18 cellular contexts compared by ENCODE assay signal in genomic region chr20:49184691-49185070, GRCh38. TPM values are rescaled to one million over a fixed set of nuclear protein-coding genes. Genes with fewer than 3 reads are reported as not detected.
DNase-seq lines count a peak whose midpoint lies in the region; ATAC-seq and TF ChIP-seq lines count a peak whose summit lies in the region.
"Had no signal": no experiment of that assay in that cellular context is flagged by ENCODE, and none has a peak within 500 bp of the region (broad histone marks: within the 10 kb centered on the region; RNA-seq: fewer than 3 reads in every experiment).

No MANE protein-coding gene starts in this region.

- H3K9me3 Mint-ChIP-seq in activated naive CD4-positive, alpha-beta T cell treated with anti-CD3 and anti-CD28 coated beads, Interleukin-2, amount 50 U/mL, for 24 hours, result no peaks in the 10 kb centered on the region
- H3K9me3 Mint-ChIP-seq in activated naive CD4-positive, alpha-beta T cell treated with anti-CD3 and anti-CD28 coated beads for 36 hours, result no peaks in the 10 kb centered on the region
- H3K9me3 Mint-ChIP-seq in WTC11 (no peaks in the 10 kb centered on the region), immature natural killer cell (no peaks in the 10 kb centered on the region), type B pancreatic cell (no peaks in the 10 kb centered on the region)
- H3K9me3 Mint-ChIP-seq in activated CD4-positive, alpha-beta T cell treated with anti-CD3 and anti-CD28 coated beads, Interleukin-2, amount 10 ng/mL, durations not matched to agents 7 days and 5 days, result no peaks in the 10 kb centered on the region
- H3K9me3 Mint-ChIP-seq: CD14-positive monocyte had no signal

- H3K4me3 Mint-ChIP-seq in activated naive CD4-positive, alpha-beta T cell treated with anti-CD3 and anti-CD28 coated beads, Interleukin-2, amount 50 U/mL, for 24 hours, result peak overlapping the region; percentile 79
- H3K4me3 Mint-ChIP-seq in activated naive CD4-positive, alpha-beta T cell treated with anti-CD3 and anti-CD28 coated beads for 36 hours, result no peak overlapping the region
- H3K4me3 Mint-ChIP-seq in WTC11, result no peak overlapping the region
- H3K4me3 Mint-ChIP-seq in immature natural killer cell, result peak overlapping the region in 3 of 5 donors; percentile 17 to 59 (median 40)
- H3K4me3 Mint-ChIP-seq in type B pancreatic cell, result peak overlapping the region; percentile 75
- no peak overlapping the region for H3K4me3 Mint-ChIP-seq in activated CD4-positive, alpha-beta T cell treated with anti-CD3 and anti-CD28 coated beads, Interleukin-2, amount 10 ng/mL, durations not matched to agents 7 days and 5 days
- H3K4me3 Mint-ChIP-seq: CD14-positive monocyte had no signal

- H3K4me1 Mint-ChIP-seq in activated naive CD4-positive, alpha-beta T cell treated with anti-CD3 and anti-CD28 coated beads, Interleukin-2, amount 50 U/mL, for 24 hours, result peaks cover 68% of the 10 kb centered on the region
- H3K4me1 Mint-ChIP-seq in activated naive CD4-positive, alpha-beta T cell treated with anti-CD3 and anti-CD28 coated beads for 36 hours (ENCODE audit: low read depth), result peaks cover 69% of the 10 kb centered on the region
- peaks cover 52% of the 10 kb centered on the region for H3K4me1 Mint-ChIP-seq in WTC11
- H3K4me1 Mint-ChIP-seq in immature natural killer cell, result peaks cover 72 to 86% of the 10 kb centered on the region in 2 donors
- H3K4me1 Mint-ChIP-seq in type B pancreatic cell (ENCODE audit: unreplicated experiment), result peaks cover 34% of the 10 kb centered on the region
- H3K4me1 Mint-ChIP-seq in activated CD4-positive, alpha-beta T cell treated with anti-CD3 and anti-CD28 coated beads, Interleukin-2, amount 10 ng/mL, durations not matched to agents 7 days and 5 days, result peaks cover 63% of the 10 kb centered on the region

- H3K27ac Mint-ChIP-seq in activated naive CD4-positive, alpha-beta T cell treated with anti-CD3 and anti-CD28 coated beads, Interleukin-2, amount 50 U/mL, for 24 hours, result peak overlapping the region; percentile 68
- no peak overlapping the region for H3K27ac Mint-ChIP-seq in activated naive CD4-positive, alpha-beta T cell treated with anti-CD3 and anti-CD28 coated beads for 36 hours
- 0 out of 2 replicates have a peak overlapping the region, but pooled peaks have one; percentile 32 for H3K27ac Mint-ChIP-seq in WTC11
- peak overlapping the region in 2 of 6 donors; percentile 16 to 36 for H3K27ac Mint-ChIP-seq in immature natural killer cell
- H3K27ac Mint-ChIP-seq in type B pancreatic cell, result peak overlapping the region; percentile 47
- no peak overlapping the region for H3K27ac Mint-ChIP-seq in activated CD4-positive, alpha-beta T cell treated with anti-CD3 and anti-CD28 coated beads, Interleukin-2, amount 10 ng/mL, durations not matched to agents 7 days and 5 days

- no peak for ATAC-seq in WTC11
- no peak for ATAC-seq in GM21528 (IDR thresholded peaks at IDR 0.05; ENCODE audit: low FRiP score, unreplicated experiment)

- H3K27me3 Mint-ChIP-seq in activated naive CD4-positive, alpha-beta T cell treated with anti-CD3 and anti-CD28 coated beads, Interleukin-2, amount 50 U/mL, for 24 hours, result no peaks in the 10 kb centered on the region
- no peaks in the 10 kb centered on the region for H3K27me3 Mint-ChIP-seq in activated naive CD4-positive, alpha-beta T cell treated with anti-CD3 and anti-CD28 coated beads for 36 hours (ENCODE audit: low read depth)
- H3K27me3 Mint-ChIP-seq in WTC11 (ENCODE audit: low read depth) (no peaks in the 10 kb centered on the region), immature natural killer cell (ENCODE audit: low read depth in 3 of 3) (peaks cover 9 to 17% (median 11%) of the 10 kb centered on the region in 3 donors), type B pancreatic cell (no peaks in the 10 kb centered on the region)
- no peaks in the 10 kb centered on the region for H3K27me3 Mint-ChIP-seq in activated CD4-positive, alpha-beta T cell treated with anti-CD3 and anti-CD28 coated beads, Interleukin-2, amount 10 ng/mL, durations not matched to agents 7 days and 5 days

- DNase-seq in activated naive CD4-positive, alpha-beta T cell treated with anti-CD3 and anti-CD28 coated beads for 36 hours, result no peak
- DNase-seq in WTC11 (ENCODE audit: low spot score) (no peak), immature natural killer cell (no peak), type B pancreatic cell (ENCODE audit: extremely low spot score, unreplicated experiment) (no peak), NCI-H1105 (lab: John Stamatoyannopoulos, UW) (no peak)
- DNase-seq in activated CD4-positive, alpha-beta T cell treated with anti-CD3 and anti-CD28 coated beads, Interleukin-2, amount 10 ng/mL, durations not matched to agents 7 days and 5 days, result no peak
- DNase-seq: activated CD4-positive, CD25-positive, alpha-beta regulatory T cell treated with anti-CD3 and anti-CD28 coated beads, Interleukin-2, amount 50 U/mL, for 72 hours; activated effector memory CD4-positive, alpha-beta T cell treated with anti-CD3 and anti-CD28 coated beads, Interleukin-2, amount 50 U/mL, for 16 hours; foreskin melanocyte; GF-D8; GOT3; MM.1S; NCI-H146; ovary; Peyer's patch had no signal

- TF ChIP-seq CTCF in WTC11 (IDR thresholded peaks at IDR 0.05) (no peak), type B pancreatic cell (conservative IDR thresholded peaks at IDR 0.05) (no peak)

- POLR2A ChIA-PET in WTC11 (lab: Charles Lee), result no interaction called here
- POLR2A ChIA-PET in activated CD4-positive, alpha-beta T cell treated with anti-CD3 and anti-CD28 coated beads, Interleukin-2, amount 10 ng/mL, durations not matched to agents 7 days and 5 days (lab: Charles Lee), result no interaction called here

- peaks cover 7% of the 10 kb centered on the region for H3K36me3 Mint-ChIP-seq in activated naive CD4-positive, alpha-beta T cell treated with anti-CD3 and anti-CD28 coated beads, Interleukin-2, amount 50 U/mL, for 24 hours
- H3K36me3 Mint-ChIP-seq in activated naive CD4-positive, alpha-beta T cell treated with anti-CD3 and anti-CD28 coated beads for 36 hours (ENCODE audit: low read depth), result peaks cover 11% of the 10 kb centered on the region
- H3K36me3 Mint-ChIP-seq in WTC11, result no peaks in the 10 kb centered on the region
- peaks cover 0 to 3% (median 0%) of the 10 kb centered on the region in 3 donors for H3K36me3 Mint-ChIP-seq in immature natural killer cell
- peaks cover 4% of the 10 kb centered on the region for H3K36me3 Mint-ChIP-seq in type B pancreatic cell
- peaks cover 19% of the 10 kb centered on the region for H3K36me3 Mint-ChIP-seq in activated CD4-positive, alpha-beta T cell treated with anti-CD3 and anti-CD28 coated beads, Interleukin-2, amount 10 ng/mL, durations not matched to agents 7 days and 5 days (ENCODE audit: low read depth)

- intact Hi-C loops in activated naive CD4-positive, alpha-beta T cell treated with anti-CD3 and anti-CD28 coated beads for 36 hours (cut with micrococcal nuclease), result loop anchor here (5.0 kb wide), 1 partner anchor 32 kb away; no protein-coding TSS in a partner anchor

- CTCF ChIA-PET in activated naive CD4-positive, alpha-beta T cell treated with anti-CD3 and anti-CD28 coated beads for 36 hours (lab: Charles Lee), result interaction anchor here (0.6 to 2.4 kb wide), 8 partner anchors 11 to 1324 kb away, joined by 3 to 12 read pairs (median 3); no protein-coding TSS in a partner anchor
- CTCF ChIA-PET in WTC11 (lab: Charles Lee), result interaction anchor here (1.0 to 2.2 kb wide), 2 partner anchors 33 to 52 kb away, joined by 3 to 6 read pairs; no protein-coding TSS in a partner anchor
- CTCF ChIA-PET in activated CD4-positive, alpha-beta T cell treated with anti-CD3 and anti-CD28 coated beads, Interleukin-2, amount 10 ng/mL, durations not matched to agents 7 days and 5 days (lab: Charles Lee), result interaction anchor here (0.6 to 1.6 kb wide), 5 partner anchors 19 to 1068 kb away, joined by 3 to 4 read pairs (median 3); no protein-coding TSS in a partner anchor

TF ChIP-seq in WTC11, 78 proteins besides CTCF, POLR2A, EP300 and RAD21 (continues in another document):
- no peak for TF ChIP-seq NR2C2 (CRISPR knock-in tag; IDR thresholded peaks at IDR 0.05)

RNA-seq across cellular contexts. Expression of gene STAU1, which starts 3.5 kb away (rescaled TPM):
- total RNA-seq in activated naive CD4-positive, alpha-beta T cell treated with anti-CD3 and anti-CD28 coated beads for 36 hours, result 10 to 100 TPM; 50.6 to 54.4 TPM
- total RNA-seq in WTC11 (2021), result 83.6 to 92.6 TPM (median 87.3 TPM) in 3 replicates
- polyA plus RNA-seq in immature natural killer cell, result 10 to 100 TPM; 18.0 to 43.3 (median 18.2) TPM
- 73.4 and 79.8 TPM in 2 replicates for total RNA-seq in type B pancreatic cell (ENCODE audit: low replicate concordance)
- 10 to 100 TPM; 51.8 to 57.8 TPM for total RNA-seq in activated CD4-positive, alpha-beta T cell treated with anti-CD3 and anti-CD28 coated beads, Interleukin-2, amount 10 ng/mL, durations not matched to agents 7 days and 5 days

RNA-seq across cellular contexts. Expression of gene DDX27, which starts 34.5 kb away (rescaled TPM):
- 10 to 100 TPM; 40.6 to 41.2 TPM for total RNA-seq in activated naive CD4-positive, alpha-beta T cell treated with anti-CD3 and anti-CD28 coated beads for 36 hours
- total RNA-seq in WTC11 (2021) (44.2 to 54.8 TPM (median 46.5 TPM) in 3 replicates), type B pancreatic cell (ENCODE audit: low replicate concordance) (34.3 and 40.6 TPM in 2 replicates)
- polyA plus RNA-seq in immature natural killer cell, result 10 to 100 TPM; 14.3 to 41.9 (median 18.7) TPM
- 10 to 100 TPM; 39.1 to 42.0 TPM for total RNA-seq in activated CD4-positive, alpha-beta T cell treated with anti-CD3 and anti-CD28 coated beads, Interleukin-2, amount 10 ng/mL, durations not matched to agents 7 days and 5 days

Comparison
In these comparisons a context has a peak if more than half of its experiments do, and no peak if none do; other contexts are left out.
1. H3K27ac Mint-ChIP-seq: peak in activated naive CD4-positive, alpha-beta T cell treated with anti-CD3 and anti-CD28 coated beads, Interleukin-2, amount 50 U/mL, for 24 hours (single experiment), WTC11 (single experiment) and type B pancreatic cell (single experiment); none in activated naive CD4-positive, alpha-beta T cell treated with anti-CD3 and anti-CD28 coated beads for 36 hours (single experiment) and activated CD4-positive, alpha-beta T cell treated with anti-CD3 and anti-CD28 coated beads, Interleukin-2, amount 10 ng/mL, durations not matched to agents 7 days and 5 days (single experiment).
2. H3K4me3 Mint-ChIP-seq: peak in activated naive CD4-positive, alpha-beta T cell treated with anti-CD3 and anti-CD28 coated beads, Interleukin-2, amount 50 U/mL, for 24 hours (single experiment), immature natural killer cell (3 of 5) and type B pancreatic cell (single experiment); none in activated naive CD4-positive, alpha-beta T cell treated with anti-CD3 and anti-CD28 coated beads for 36 hours (single experiment), WTC11 (single experiment) and activated CD4-positive, alpha-beta T cell treated with anti-CD3 and anti-CD28 coated beads, Interleukin-2, amount 10 ng/mL, durations not matched to agents 7 days and 5 days (single experiment).